ENCODE assay signal across 18 cellular contexts in the genomic region with DNA sequence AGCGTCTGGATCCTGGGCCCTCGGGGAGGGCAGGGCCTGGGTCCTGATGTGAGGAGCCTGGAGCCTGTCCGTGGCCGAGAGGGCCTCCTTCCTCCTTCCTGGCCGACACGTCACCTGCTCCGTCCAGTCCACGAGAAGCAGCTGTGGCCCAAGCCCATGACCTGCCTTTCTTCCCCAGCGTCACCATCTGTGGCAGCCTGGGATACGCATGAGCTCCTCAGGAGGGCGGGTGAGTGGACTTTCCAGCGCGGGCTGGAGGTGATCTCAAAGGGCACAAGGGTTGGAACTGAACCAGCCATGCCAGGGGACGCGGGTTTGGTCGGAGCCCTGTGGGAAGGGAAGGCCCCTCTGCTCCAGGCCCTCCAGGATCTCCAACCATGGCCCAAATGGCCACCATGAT.
DNase-seq lines count a peak whose midpoint lies in the region; ATAC-seq and TF ChIP-seq lines count a peak whose summit lies in the region.
"Had no signal": no experiment of that assay in that cellular context is flagged by ENCODE, and none has a peak within 500 bp of the region (broad histone marks: within the 10 kb centered on the region; RNA-seq: fewer than 3 reads in every experiment).

No MANE protein-coding gene starts in this region.

- 97% methylated on average over 16 of the region's 16 CpGs for WGBS in hepatocyte (ENCODE audit: low lambda C conversion rate, missing lambda C conversion rate)
- WGBS in upper lobe of left lung, 2 donors = 90 to 92% methylated on average over 15 to 16 of the region's 16 CpGs

- no peaks in the 10 kb centered on the region for H3K27me3 Mint-ChIP-seq in natural killer cell treated with Interleukin-12 subunit alpha and Interleukin-12 subunit beta and Interleukin-15 and Interleukin-18, amount 100 ng/mL, for 72 hours

- H3K27ac ChIP-seq in PC-9 = peak overlapping the region; percentile 62; the same call in 1 of the 2 replicates
- H3K27ac ChIP-seq in hepatocyte = peak overlapping the region; percentile 81
- no peak overlapping the region for H3K27ac ChIP-seq in osteoblast (ENCODE audit: low read depth, low read length)
- H3K27ac ChIP-seq in upper lobe of left lung = peak overlapping the region; percentile 49 to 81 (median 67)

- H3K27me3 ChIP-seq in PC-9 (ENCODE audit: insufficient read depth, low read depth) (no peaks in the 10 kb centered on the region), hepatocyte (no peaks in the 10 kb centered on the region), osteoblast (ENCODE audit: insufficient read depth, low read length) (no peaks in the 10 kb centered on the region), upper lobe of left lung (no peaks in the 10 kb centered on the region)
- H3K27me3 ChIP-seq: SJSA1 had no signal

- no peaks in the 10 kb centered on the region for H3K9me3 Mint-ChIP-seq in natural killer cell treated with Interleukin-12 subunit alpha and Interleukin-12 subunit beta and Interleukin-15 and Interleukin-18, amount 100 ng/mL, for 72 hours
- H3K9me3 Mint-ChIP-seq: activated naive CD4-positive, alpha-beta T cell treated with anti-CD3 and anti-CD28 coated beads, Interleukin-2, amount 50 U/mL, for 72 hours; CD8-positive, alpha-beta T cell had no signal

- peak overlapping the region; percentile 62; the same call in 1 of the 2 replicates for H3K4me2 ChIP-seq in PC-9
- no peak overlapping the region for H3K4me2 ChIP-seq in hepatocyte
- H3K4me2 ChIP-seq in osteoblast (ENCODE audit: insufficient read depth, low read length) = no peak overlapping the region

- no peak for TF ChIP-seq POLR2A in upper lobe of left lung (IDR thresholded peaks at IDR 0.05)

- H3K9me3 ChIP-seq in PC-9 (ENCODE audit: insufficient read depth, low read depth) (no peaks in the 10 kb centered on the region), hepatocyte (ENCODE audit: low read depth) (no peaks in the 10 kb centered on the region), osteoblast (ENCODE audit: low read depth, low read length) (no peaks in the 10 kb centered on the region), upper lobe of left lung (no peaks in the 10 kb centered on the region)
- H3K9me3 ChIP-seq: SJSA1 had no signal

- CTCF ChIA-PET in PC-9 (lab: Charles Lee) = no interaction called here

- ATAC-seq in upper lobe of left lung (ENCODE audit: low FRiP score in 2 of 2) = no peak
- ATAC-seq in natural killer cell treated with Interleukin-12 subunit alpha and Interleukin-12 subunit beta and Interleukin-15 and Interleukin-18, amount 100 ng/mL, for 72 hours = no peak
- ATAC-seq: CD8-positive, alpha-beta T cell had no signal

- H3K4me1 ChIP-seq in PC-9 (replicated peaks; ENCODE audit: insufficient read depth) (peaks cover 49% of the 10 kb centered on the region), hepatocyte (ENCODE audit: insufficient read depth) (peaks cover 31% of the 10 kb centered on the region), osteoblast (ENCODE audit: insufficient read depth, low read length) (peaks cover 12% of the 10 kb centered on the region), upper lobe of left lung (peaks cover 31 to 50% (median 46%) of the 10 kb centered on the region in 4 donors)

- DNase-seq in PC-9 (no peak), hepatocyte (ENCODE audit: low spot score) (no peak), osteoblast (ENCODE audit: insufficient read length, low spot score, missing footprints) (peak; percentile 31), upper lobe of left lung (no peak), T-helper 1 cell (no peak), NCI-H1436 treated with DMSO at 0.1 percent for 48 hours (lab: John Stamatoyannopoulos, UW) (no peak)
- DNase-seq in stimulated activated CD4-positive, alpha-beta T cell treated with anti-CD3 and anti-CD28 coated beads, Interleukin-2, amount 100 ng/mL, for 24 hours = no peak
- no peak for DNase-seq in natural killer cell treated with Interleukin-12 subunit alpha and Interleukin-12 subunit beta and Interleukin-15 and Interleukin-18, amount 100 ng/mL, for 72 hours (ENCODE audit: low spot score)
- DNase-seq: activated CD4-positive, alpha-beta T cell treated with anti-CD3 and anti-CD28 coated beads for 48 hours; CD8-positive, alpha-beta T cell; DMS79 treated with DMSO at 0.1 percent for 48 hours; effector CD8-positive, alpha-beta T cell; erythroblast; NCI-H1417 treated with DMSO at 0.1 percent for 48 hours; NCI-H2107; NCI-H510A had no signal

- peaks cover 24% of the 10 kb centered on the region; the same call in 1 of the 2 replicates for H3F3A ChIP-seq in PC-9 (ENCODE audit: insufficient read depth, low read depth)

- TF ChIP-seq EP300 in upper lobe of left lung (IDR thresholded peaks at IDR 0.05) = no peak

- H3K36me3 Mint-ChIP-seq in natural killer cell treated with Interleukin-12 subunit alpha and Interleukin-12 subunit beta and Interleukin-15 and Interleukin-18, amount 100 ng/mL, for 72 hours = no peaks in the 10 kb centered on the region

- TF ChIP-seq CTCF in PC-9 (conservative IDR thresholded peaks at IDR 0.05) (no peak), hepatocyte (IDR thresholded peaks at IDR 0.05; ENCODE audit: poor library complexity) (no peak), osteoblast (IDR thresholded peaks at IDR 0.05; ENCODE audit: extremely low read depth, low read depth, low read length) (no peak), upper lobe of left lung (IDR thresholded peaks at IDR 0.05) (no peak)

- H3K79me2 ChIP-seq in PC-9 (ENCODE audit: low read depth) = no peaks in the 10 kb centered on the region
- no peaks in the 10 kb centered on the region for H3K79me2 ChIP-seq in hepatocyte
- H3K79me2 ChIP-seq in osteoblast (ENCODE audit: insufficient read depth, low read length) = no peaks in the 10 kb centered on the region

- H4K20me1 ChIP-seq in PC-9 (ENCODE audit: insufficient read depth) = no peaks in the 10 kb centered on the region
- no peaks in the 10 kb centered on the region for H4K20me1 ChIP-seq in hepatocyte (ENCODE audit: insufficient read depth, poor library complexity, severe bottlenecking)
- H4K20me1 ChIP-seq in osteoblast (ENCODE audit: insufficient read depth, low read length) = no peaks in the 10 kb centered on the region

- no TSS peak for BruUV-seq in PC-9 (replicated peaks; lab: Mats Ljungman, UMichigan)

- POLR2A ChIA-PET in PC-9 (lab: Charles Lee; ENCODE audit: unreplicated experiment) = no interaction called here

- no peak overlapping the region for H3K4me3 Mint-ChIP-seq in natural killer cell treated with Interleukin-12 subunit alpha and Interleukin-12 subunit beta and Interleukin-15 and Interleukin-18, amount 100 ng/mL, for 72 hours
- H3K4me3 Mint-ChIP-seq: CD8-positive, alpha-beta T cell had no signal

- H3K36me3 ChIP-seq in PC-9 (ENCODE audit: low read depth) = no peaks in the 10 kb centered on the region
- H3K36me3 ChIP-seq in hepatocyte (replicated peaks; ENCODE audit: insufficient read depth, low read depth) = no peaks in the 10 kb centered on the region
- H3K36me3 ChIP-seq in osteoblast (ENCODE audit: insufficient read depth, low read length) = no peaks in the 10 kb centered on the region
- no peaks in the 10 kb centered on the region for H3K36me3 ChIP-seq in upper lobe of left lung
- H3K36me3 ChIP-seq: SJSA1 had no signal

- H3K9me2 ChIP-seq in PC-9 (ENCODE audit: insufficient read depth) (no peaks in the 10 kb centered on the region), hepatocyte (replicated peaks; ENCODE audit: insufficient read depth) (no peaks in the 10 kb centered on the region)

- H3K4me1 Mint-ChIP-seq in natural killer cell treated with Interleukin-12 subunit alpha and Interleukin-12 subunit beta and Interleukin-15 and Interleukin-18, amount 100 ng/mL, for 72 hours (ENCODE audit: low read depth in 2 of 2) = peaks cover 0 to 9% of the 10 kb centered on the region in 2 donors

- H2AFZ ChIP-seq in PC-9 (no peak overlapping the region), hepatocyte (no peak overlapping the region), osteoblast (ENCODE audit: low read length) (no peak overlapping the region)

- H3K27ac Mint-ChIP-seq in natural killer cell treated with Interleukin-12 subunit alpha and Interleukin-12 subunit beta and Interleukin-15 and Interleukin-18, amount 100 ng/mL, for 72 hours = no peak overlapping the region
- H3K27ac Mint-ChIP-seq: activated naive CD4-positive, alpha-beta T cell treated with anti-CD3 and anti-CD28 coated beads, Interleukin-2, amount 50 U/mL, for 72 hours; CD8-positive, alpha-beta T cell had no signal

- no peak overlapping the region for H3K4me3 ChIP-seq in PC-9
- no peak overlapping the region for H3K4me3 ChIP-seq in hepatocyte
- H3K4me3 ChIP-seq in osteoblast (ENCODE audit: insufficient read depth, low read length) = no peak overlapping the region
- H3K4me3 ChIP-seq in upper lobe of left lung = no peak overlapping the region
- H3K4me3 ChIP-seq: SJSA1 had no signal

- intact Hi-C loops in PC-9 (cut with micrococcal nuclease; ENCODE audit: unreplicated experiment) = no loop called here
